Comparison of ENCODE assay signal across 20 cellular contexts in genomic region chr10:86287422-86287793, GRCh38.
DNase-seq lines count a peak whose midpoint lies in the region; ATAC-seq and TF ChIP-seq lines count a peak whose summit lies in the region.
"Had no signal": no experiment of that assay in that cellular context is flagged by ENCODE, and none has a peak within 500 bp of the region (broad histone marks: within the 10 kb centered on the region; RNA-seq: fewer than 3 reads in every experiment).

No MANE protein-coding gene starts in this region.

- CTCF ChIA-PET in SK-N-SH (lab: Yijun Ruan, JAX): interaction anchor here (1.1 to 1.4 kb wide), 2 partner anchors 19 to 61 kb away, joined by 3 read pairs; no protein-coding TSS in a partner anchor

- H3K27ac Mint-ChIP-seq in endodermal cell: no peak overlapping the region
- no peak overlapping the region for H3K27ac Mint-ChIP-seq in osteocyte (ENCODE audit: unreplicated experiment)

- H3K4me3 ChIP-seq in SK-N-SH (ENCODE audit: low read depth in 2 of 2, low read length in 1 of 2) (no peak overlapping the region), endodermal cell (ENCODE audit: low read length) (no peak overlapping the region), H7 (ENCODE audit: insufficient read depth, low read depth, low read length) (no peak overlapping the region)
- no peak overlapping the region for H3K4me3 ChIP-seq in BLaER1 treated with 17β-estradiol and CSF1 and Interleukin-3, amounts not matched to agents 10 nM and 100 nM
- H3K4me3 ChIP-seq: K562, MG63, PC-9, SJCRH30 had no signal

- no peak for TF ChIP-seq RAD21 in SK-N-SH (IDR thresholded peaks at IDR 0.05; ENCODE audit: low read length)

- H3K9me3 ChIP-seq in SK-N-SH (no peaks in the 10 kb centered on the region), endodermal cell (ENCODE audit: control insufficient read depth, low read length) (no peaks in the 10 kb centered on the region)
- H3K9me3 ChIP-seq in BLaER1 treated with 17β-estradiol and CSF1 and Interleukin-3, amounts not matched to agents 10 nM and 100 nM (replicated peaks in 1 of 11): peaks cover 0 to 5% (median 0%) of the 10 kb centered on the region in 11 experiments; a peak in 3 of 22 replicates
- H3K9me3 ChIP-seq: MG63, SJCRH30 had no signal

- WGBS in SK-N-SH (ENCODE audit: low lambda C conversion rate): 41% methylated on average over 6 of the region's 6 CpGs
- 93 to 100% methylated on average over 6 of the region's 6 CpGs for WGBS in endodermal cell (ENCODE audit: insufficient coverage in 1 of 2, insufficient read length in 1 of 2), 2 experiments

- no peak for ATAC-seq in SK-N-SH treated with all-trans-retinoic acid at 6 μM for 48 hours
- ATAC-seq in GM19467 (IDR thresholded peaks at IDR 0.05; ENCODE audit: unreplicated experiment): no peak
- no peak for ATAC-seq in GM19395 (IDR thresholded peaks at IDR 0.05; ENCODE audit: unreplicated experiment)
- ATAC-seq: HepG2, K562 had no signal

- H3K4me1 ChIP-seq in SK-N-SH (ENCODE audit: control insufficient read depth in 1 of 2, insufficient read depth in 2 of 2, low read depth in 1 of 2, low read length in 1 of 2) (peaks cover 0 to 34% of the 10 kb centered on the region in 2 experiments; a peak in 1 of 4 replicates), endodermal cell (ENCODE audit: control insufficient read depth, insufficient read depth, low read length) (no peaks in the 10 kb centered on the region)
- H3K4me1 ChIP-seq in BLaER1 treated with 17β-estradiol and CSF1 and Interleukin-3, amounts not matched to agents 10 nM and 100 nM: peaks cover 0 to 72% (median 58%) of the 10 kb centered on the region in 10 experiments; a peak in 18 of 20 replicates
- H3K4me1 ChIP-seq: SJCRH30 had no signal

- H3K27me3 ChIP-seq in SK-N-SH (ENCODE audit: insufficient read depth): no peaks in the 10 kb centered on the region
- no peaks in the 10 kb centered on the region for H3K27me3 ChIP-seq in BLaER1 treated with 17β-estradiol and CSF1 and Interleukin-3, amounts not matched to agents 10 nM and 100 nM
- H3K27me3 ChIP-seq in endodermal cell (ENCODE audit: control insufficient read depth, insufficient read depth, low read length, poor library complexity, severe bottlenecking): no peaks in the 10 kb centered on the region
- H3K27me3 ChIP-seq in H7 (ENCODE audit: control insufficient read depth, insufficient read depth, low read length): no peaks in the 10 kb centered on the region
- H3K27me3 ChIP-seq: MG63, SJCRH30 had no signal

- POLR2A ChIA-PET in SK-N-SH (lab: Yijun Ruan, JAX): interaction anchor here (0.9 kb wide), 1 partner anchor 25 kb away, joined by 3 read pairs; no protein-coding TSS in a partner anchor

- H3K4me3 Mint-ChIP-seq in endodermal cell (no peak overlapping the region), osteocyte (ENCODE audit: unreplicated experiment) (no peak overlapping the region)

- H3K79me2 ChIP-seq in SK-N-SH (ENCODE audit: insufficient read depth): no peaks in the 10 kb centered on the region

- no peaks in the 10 kb centered on the region for H3K36me3 Mint-ChIP-seq in endodermal cell (ENCODE audit: low read depth)
- H3K36me3 Mint-ChIP-seq in osteocyte (ENCODE audit: unreplicated experiment): no peaks in the 10 kb centered on the region

- H3K9me2 ChIP-seq in SK-N-SH: no peaks in the 10 kb centered on the region

- no peak overlapping the region for H2AFZ ChIP-seq in SK-N-SH (ENCODE audit: low read depth)
- H2AFZ ChIP-seq: PC-9 had no signal

- H3K9me3 Mint-ChIP-seq in endodermal cell: no peaks in the 10 kb centered on the region
- no peaks in the 10 kb centered on the region for H3K9me3 Mint-ChIP-seq in osteocyte (ENCODE audit: unreplicated experiment)

- no peak overlapping the region for H3K27ac ChIP-seq in SK-N-SH (ENCODE audit: low read depth in 2 of 2, low read length in 1 of 2)
- 0 out of 22 replicates have a peak overlapping the region, but pooled peaks of 1 of the 11 experiments have one; percentile 18 for H3K27ac ChIP-seq in BLaER1 treated with 17β-estradiol and CSF1 and Interleukin-3, amounts not matched to agents 10 nM and 100 nM
- no peak overlapping the region for H3K27ac ChIP-seq in endodermal cell (ENCODE audit: low read depth, low read length)
- H3K27ac ChIP-seq: C4-2B, HL-60, PC-9, SJCRH30 had no signal

- DNase-seq in SK-N-SH (peak; percentile 19), endodermal cell (peak; percentile 17), osteocyte (ENCODE audit: extremely low spot score, unreplicated experiment) (peak; percentile 74), H7 (no peak)
- DNase-seq: 8988T, MG63, NCI-H1694 treated with DMSO at 0.1 percent for 48 hours, NCI-H2081 treated with DMSO at 0.1 percent for 48 hours, NCI-H446, PC-9, RPMI8226, SJCRH30 had no signal

- H3K27me3 Mint-ChIP-seq in endodermal cell (ENCODE audit: insufficient read depth) (peaks cover 11% of the 10 kb centered on the region), osteocyte (ENCODE audit: unreplicated experiment) (no peaks in the 10 kb centered on the region)

- H3F3A ChIP-seq in SK-N-SH (replicated peaks; ENCODE audit: insufficient read depth): no peaks in the 10 kb centered on the region

- no peaks in the 10 kb centered on the region for H4K20me1 ChIP-seq in SK-N-SH (ENCODE audit: insufficient read depth)
- H4K20me1 ChIP-seq in BLaER1 treated with 17β-estradiol and CSF1 and Interleukin-3, amounts not matched to agents 10 nM and 100 nM: peaks cover 0 to 7% (median 0%) of the 10 kb centered on the region in 11 experiments; a peak in 2 of 22 replicates

- H3K9ac ChIP-seq in SK-N-SH (no peak overlapping the region), endodermal cell (ENCODE audit: extremely low read depth, low read length, poor library complexity, severe bottlenecking) (no peak overlapping the region)
- 0 out of 22 replicates have a peak overlapping the region, but pooled peaks of 1 of the 11 experiments have one; percentile 29 for H3K9ac ChIP-seq in BLaER1 treated with 17β-estradiol and CSF1 and Interleukin-3, amounts not matched to agents 10 nM and 100 nM

- H3K4me2 ChIP-seq in SK-N-SH: no peak overlapping the region
- peak overlapping the region in 9 of 11 experiments; percentile 55 to 96 (median 80); a peak in 17 of 22 replicates for H3K4me2 ChIP-seq in BLaER1 treated with 17β-estradiol and CSF1 and Interleukin-3, amounts not matched to agents 10 nM and 100 nM
- H3K4me2 ChIP-seq: PC-9 had no signal

- no peaks in the 10 kb centered on the region for H3K4me1 Mint-ChIP-seq in endodermal cell
- no peaks in the 10 kb centered on the region for H3K4me1 Mint-ChIP-seq in osteocyte (ENCODE audit: unreplicated experiment)

- TF ChIP-seq CTCF in SK-N-SH (IDR thresholded peaks at IDR 0.05) (no peak), endodermal cell (conservative IDR thresholded peaks at IDR 0.05) (no peak), osteocyte (IDR thresholded peaks at IDR 0.05) (no peak)

- H3K36me3 ChIP-seq in SK-N-SH (replicated peaks in 1 of 2; ENCODE audit: control insufficient read depth in 1 of 2, insufficient read depth in 2 of 2, low read length in 1 of 2) (no peaks in the 10 kb centered on the region), endodermal cell (ENCODE audit: control insufficient read depth, insufficient read depth, low read length) (no peaks in the 10 kb centered on the region), H7 (replicated peaks; ENCODE audit: control insufficient read depth, insufficient read depth, low read length) (no peaks in the 10 kb centered on the region)
- H3K36me3 ChIP-seq in BLaER1 treated with 17β-estradiol and CSF1 and Interleukin-3, amounts not matched to agents 10 nM and 100 nM: no peaks in the 10 kb centered on the region
- H3K36me3 ChIP-seq: MG63, SJCRH30 had no signal

- no peak for TF ChIP-seq EP300 in SK-N-SH (IDR thresholded peaks at IDR 0.05; ENCODE audit: borderline replicate concordance in 1 of 2, low read depth in 1 of 2, low read length in 1 of 2)

TF ChIP-seq in SK-N-SH, 30 proteins besides CTCF, POLR2A, EP300 and RAD21 (continues in another document):
- TF ChIP-seq IRF3 (IDR thresholded peaks at IDR 0.05; ENCODE audit: low read depth, low read length) (no peak), TCF12 (IDR thresholded peaks at IDR 0.05) (no peak), RCOR1 (IDR thresholded peaks at IDR 0.05; ENCODE audit: low read length) (no peak), POLR2AphosphoS5 (IDR thresholded peaks at IDR 0.05; ENCODE audit: low read depth, low read length) (no peak), RXRA (IDR thresholded peaks at IDR 0.05; ENCODE audit: borderline replicate concordance, low read depth) (no peak), EZH2phosphoT487 (IDR thresholded peaks at IDR 0.05; ENCODE audit: borderline replicate concordance, low read depth) (no peak), FOXJ3 (CRISPR knock-in tag; IDR thresholded peaks at IDR 0.05) (no peak), MXI1 (IDR thresholded peaks at IDR 0.05; ENCODE audit: low read depth, low read length) (no peak)

TF ChIP-seq in SK-N-SH treated with all-trans-retinoic acid at 6 μM for 48 hours, 23 proteins besides CTCF, POLR2A, EP300 and RAD21 (continues in another document):
- TF ChIP-seq TOX (CRISPR knock-in tag; IDR thresholded peaks at IDR 0.05; ENCODE audit: borderline replicate concordance): no peak
- no peak for TF ChIP-seq CREB5 (CRISPR knock-in tag; IDR thresholded peaks at IDR 0.05; ENCODE audit: low read depth)
- TF ChIP-seq TCF4 (CRISPR knock-in tag; IDR thresholded peaks at IDR 0.05; ENCODE audit: borderline replicate concordance): no peak
- TF ChIP-seq ARNTL (CRISPR knock-in tag; IDR thresholded peaks at IDR 0.05; ENCODE audit: borderline replicate concordance, low read depth): no peak
- TF ChIP-seq, protein P1, sequence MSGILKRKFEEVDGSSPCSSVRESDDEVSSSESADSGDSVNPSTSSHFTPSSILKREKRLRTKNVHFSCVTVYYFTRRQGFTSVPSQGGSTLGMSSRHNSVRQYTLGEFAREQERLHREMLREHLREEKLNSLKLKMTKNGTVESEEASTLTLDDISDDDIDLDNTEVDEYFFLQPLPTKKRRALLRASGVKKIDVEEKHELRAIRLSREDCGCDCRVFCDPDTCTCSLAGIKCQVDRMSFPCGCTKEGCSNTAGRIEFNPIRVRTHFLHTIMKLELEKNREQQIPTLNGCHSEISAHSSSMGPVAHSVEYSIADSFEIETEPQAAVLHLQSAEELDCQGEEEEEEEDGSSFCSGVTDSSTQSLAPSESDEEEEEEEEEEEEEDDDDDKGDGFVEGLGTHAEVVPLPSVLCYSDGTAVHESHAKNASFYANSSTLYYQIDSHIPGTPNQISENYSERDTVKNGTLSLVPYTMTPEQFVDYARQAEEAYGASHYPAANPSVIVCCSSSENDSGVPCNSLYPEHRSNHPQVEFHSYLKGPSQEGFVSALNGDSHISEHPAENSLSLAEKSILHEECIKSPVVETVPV (CRISPR knock-in tag; IDR thresholded peaks at IDR 0.05): no peak
